Comparison of ENCODE assay signal across 1 cellular context in genomic region chr1:8202182-8202905, GRCh38.
TF ChIP-seq lines count a peak whose summit lies in the region.

No MANE protein-coding gene starts in this region.

TF ChIP-seq in HepG2, 621 proteins besides CTCF, POLR2A, EP300 and RAD21 (continued from another document):
- TF ChIP-seq ZNF687 (CRISPR knock-in tag; IDR thresholded peaks at IDR 0.05) (peak; percentile 92), NFATC3 (CRISPR knock-in tag; IDR thresholded peaks at IDR 0.05) (no peak), PHF20 (CRISPR knock-in tag; IDR thresholded peaks at IDR 0.05) (no peak), ETV6 (CRISPR knock-in tag; conservative IDR thresholded peaks at IDR 0.05) (no peak), SOX13 (IDR thresholded peaks at IDR 0.05) (no peak), SOX13 (CRISPR knock-in tag; conservative IDR thresholded peaks at IDR 0.05 in 1 of 2, IDR thresholded peaks at IDR 0.05 in 1 of 2) (peak in 1 of 2 experiments; percentile 27; a peak in 1 of 4 replicates), ZNF580 (CRISPR knock-in tag; IDR thresholded peaks at IDR 0.05; ENCODE audit: borderline replicate concordance, low read depth) (no peak), PHF21A (CRISPR knock-in tag; IDR thresholded peaks at IDR 0.05) (peak; percentile 50; the same call in 1 of the 2 replicates), ZNF816 (CRISPR knock-in tag; IDR thresholded peaks at IDR 0.05; ENCODE audit: borderline replicate concordance) (no peak), TAF1 (CRISPR knock-in tag; IDR thresholded peaks at IDR 0.05) (0 out of 2 replicates have a peak, but pooled peaks have one; percentile 4), ZNF12 (CRISPR knock-in tag; IDR thresholded peaks at IDR 0.05) (no peak), MIXL1 (CRISPR knock-in tag; IDR thresholded peaks at IDR 0.05) (peak; percentile 53; the same call in 1 of the 2 replicates), NPAS2 (CRISPR knock-in tag; IDR thresholded peaks at IDR 0.05; ENCODE audit: borderline replicate concordance) (no peak), BORCS8-MEF2B (CRISPR knock-in tag; IDR thresholded peaks at IDR 0.05) (no peak), GLMP (CRISPR knock-in tag; IDR thresholded peaks at IDR 0.05; ENCODE audit: borderline replicate concordance) (no peak), ASH2L (IDR thresholded peaks at IDR 0.05; ENCODE audit: insufficient read length, low read depth, low read length) (peak; percentile 57), ONECUT2 (CRISPR knock-in tag; IDR thresholded peaks at IDR 0.05) (no peak), SOX5 (CRISPR knock-in tag; IDR thresholded peaks at IDR 0.05; ENCODE audit: borderline replicate concordance) (peak; percentile 48; the same call in 1 of the 2 replicates), NFKB2 (CRISPR knock-in tag; IDR thresholded peaks at IDR 0.05; ENCODE audit: borderline replicate concordance) (0 out of 2 replicates have a peak, but pooled peaks have one; percentile 41), FOSL1 (CRISPR knock-in tag; IDR thresholded peaks at IDR 0.05; ENCODE audit: borderline replicate concordance) (no peak)
